29 cellular contexts compared by ENCODE assay signal in genomic region chr16:53876811-53877210, GRCh38.
"Had no signal": no experiment of that assay in that cellular context is flagged by ENCODE, and none has a peak within 500 bp of the region (broad histone marks: within the 10 kb centered on the region; RNA-seq: fewer than 3 reads in every experiment).

No MANE protein-coding gene starts in this region.

- H3K9me3 ChIP-seq: esophagus muscularis mucosa, heart left ventricle, testis, transverse colon had no signal

- H3K4me3 ChIP-seq: esophagus muscularis mucosa, heart left ventricle, neural progenitor cell, testis, transverse colon had no signal

- H3K27me3 Mint-ChIP-seq: activated CD4-positive, alpha-beta memory T cell treated with anti-CD3 and anti-CD28 coated beads for 36 hours; activated CD4-positive, alpha-beta T cell treated with anti-CD3 and anti-CD28 coated beads, Interleukin-2, amount 10 ng/mL, durations not matched to agents 24 days and 14 days; activated T-cell treated with anti-CD3 and anti-CD28 coated beads, Interleukin-2, amount 50 U/mL, for 24 hours; activated T-helper 17 cell treated with anti-CD3 and anti-CD28 coated beads, Interleukin-2, amount 50 U/mL, for 72 hours; memory B cell had no signal

- H2AFZ ChIP-seq: neural progenitor cell, parathyroid adenoma had no signal

- H3K9ac ChIP-seq: neural progenitor cell, parathyroid adenoma had no signal

- H3K4me2 ChIP-seq: neural progenitor cell had no signal

- H3K9me3 Mint-ChIP-seq: activated T-cell treated with anti-CD3 and anti-CD28 coated beads, Interleukin-2, amount 50 U/mL, for 24 hours; activated T-helper 17 cell treated with anti-CD3 and anti-CD28 coated beads, Interleukin-2, amount 50 U/mL, for 72 hours; memory B cell had no signal

- DNase-seq: activated CD4-positive, alpha-beta memory T cell treated with anti-CD3 and anti-CD28 coated beads for 36 hours; activated CD4-positive, CD25-positive, alpha-beta regulatory T cell treated with anti-CD3 and anti-CD28 coated beads, Interleukin-2, amount 50 U/mL, for 72 hours; activated CD8-positive, alpha-beta memory T cell treated with anti-CD3 and anti-CD28 coated beads, Interleukin-2, amount 50 U/mL, for 48 hours; activated gamma-delta T cell treated with Interleukin-2 at 50 U/mL for 16 hours; activated naive CD4-positive, alpha-beta T cell treated with anti-CD3 and anti-CD28 coated beads, Interleukin-2, amount 50 U/mL, for 16 hours; activated T-cell treated with anti-CD3 and anti-CD28 coated beads, Interleukin-2, amount 50 U/mL, for 24 hours; amniotic stem cell; brain microvascular endothelial cell; central memory CD4-positive, alpha-beta T cell; foreskin keratinocyte; heart left ventricle; hypothalamus; immature natural killer cell; kidney; left colon; natural killer cell; occipital lobe; right cardiac atrium; stimulated activated CD4-positive, alpha-beta T cell treated with anti-CD3 and anti-CD28 coated beads, Interleukin-4, amount 100 ng/mL, for 1 hour; stimulated activated naive CD8-positive, alpha-beta T cell treated with anti-CD3 and anti-CD28 coated beads, Interleukin-15, Interleukin-2, amounts not matched to agents 100 U/mL and 50 U/mL, for 24 hours; T1000; testis; transverse colon had no signal

- H3K27ac Mint-ChIP-seq: activated CD4-positive, alpha-beta memory T cell treated with anti-CD3 and anti-CD28 coated beads for 36 hours; activated CD4-positive, alpha-beta T cell treated with anti-CD3 and anti-CD28 coated beads, Interleukin-2, amount 10 ng/mL, durations not matched to agents 24 days and 14 days; activated T-cell treated with anti-CD3 and anti-CD28 coated beads, Interleukin-2, amount 50 U/mL, for 24 hours; activated T-helper 17 cell treated with anti-CD3 and anti-CD28 coated beads, Interleukin-2, amount 50 U/mL, for 72 hours; immature natural killer cell; memory B cell; natural killer cell; neural progenitor cell had no signal

- H3K4me1 ChIP-seq: neural progenitor cell, testis, transverse colon had no signal

- H3K4me3 Mint-ChIP-seq: activated CD4-positive, alpha-beta memory T cell treated with anti-CD3 and anti-CD28 coated beads for 36 hours; activated CD4-positive, alpha-beta T cell treated with anti-CD3 and anti-CD28 coated beads, Interleukin-2, amount 10 ng/mL, durations not matched to agents 24 days and 14 days; activated T-cell treated with anti-CD3 and anti-CD28 coated beads, Interleukin-2, amount 50 U/mL, for 24 hours; activated T-helper 17 cell treated with anti-CD3 and anti-CD28 coated beads, Interleukin-2, amount 50 U/mL, for 72 hours; immature natural killer cell; memory B cell; natural killer cell; neural progenitor cell had no signal

- H3K4me1 Mint-ChIP-seq: neural progenitor cell had no signal

- ATAC-seq: activated T-helper 17 cell treated with anti-CD3 and anti-CD28 coated beads, Interleukin-2, amount 50 U/mL, for 72 hours; foreskin keratinocyte; heart left ventricle; left colon; natural killer cell; right cardiac atrium; stimulated activated naive CD8-positive, alpha-beta T cell treated with anti-CD3 and anti-CD28 coated beads, Interleukin-15, Interleukin-2, amounts not matched to agents 100 U/mL and 50 U/mL, for 24 hours had no signal

- H3K27ac ChIP-seq: brain microvascular endothelial cell, esophagus muscularis mucosa, foreskin keratinocyte, heart left ventricle, neural progenitor cell, parathyroid adenoma, testis, transverse colon had no signal

- H3K27me3 ChIP-seq: brain microvascular endothelial cell, esophagus muscularis mucosa, foreskin keratinocyte, heart left ventricle, neural progenitor cell, testis, transverse colon had no signal

- H3K79me2 ChIP-seq: parathyroid adenoma had no signal

- H3K36me3 ChIP-seq: neural progenitor cell had no signal
